1 cellular context compared by ENCODE assay signal in the genomic region with DNA sequence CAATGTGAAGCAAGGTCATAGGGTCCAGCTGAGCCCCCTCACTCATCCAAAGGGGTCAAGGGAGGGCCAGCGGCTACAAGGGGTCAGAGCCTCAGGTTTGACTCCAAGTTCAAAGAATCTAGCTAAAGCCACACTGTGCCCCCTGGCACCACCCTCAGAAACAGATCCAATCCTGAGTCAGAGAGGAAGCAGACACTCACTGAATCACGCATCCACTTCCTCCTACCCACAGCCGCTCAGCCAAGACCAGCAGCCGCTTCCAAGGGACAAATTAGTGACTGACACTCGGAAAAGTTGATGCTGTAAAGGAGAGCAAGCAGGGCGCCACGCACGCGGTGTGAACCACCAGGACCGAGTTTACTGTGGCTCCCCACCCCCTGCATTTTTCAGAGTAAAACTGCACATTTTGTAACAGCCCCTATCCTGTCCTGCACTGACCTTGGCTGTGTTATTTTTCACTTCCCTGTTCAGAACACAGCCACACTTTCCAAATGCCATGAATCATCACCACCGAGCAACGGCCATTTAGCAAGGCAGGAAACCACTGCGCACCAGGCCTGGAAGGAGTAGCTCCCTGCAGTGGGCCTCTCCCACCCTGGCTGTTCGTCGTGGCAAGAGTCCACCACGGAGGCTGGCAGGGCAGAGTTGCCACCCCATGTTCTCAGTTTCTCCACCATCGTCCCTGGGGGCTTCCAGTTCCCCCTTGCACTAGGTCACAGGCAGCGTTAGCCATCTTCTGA.
TF ChIP-seq lines count a peak whose summit lies in the region.

No MANE protein-coding gene starts in this region.

TF ChIP-seq in HepG2, 621 proteins besides CTCF, POLR2A, EP300 and RAD21 (continued from another document):
- TF ChIP-seq ZNF782 (CRISPR knock-in tag; IDR thresholded peaks at IDR 0.05; ENCODE audit: borderline replicate concordance) (no peak), CEBPB (IDR thresholded peaks at IDR 0.05; ENCODE audit: borderline replicate concordance, low read depth, low read length) (peak; percentile 6; the same call in 1 of the 2 replicates), HMGA1 (CRISPR knock-in tag; conservative IDR thresholded peaks at IDR 0.05) (no peak), ARNT2 (CRISPR knock-in tag; IDR thresholded peaks at IDR 0.05; ENCODE audit: low read depth) (peak; percentile 11), TGIF2 (CRISPR knock-in tag; IDR thresholded peaks at IDR 0.05) (peak; percentile 74), SMYD3 (CRISPR knock-in tag; IDR thresholded peaks at IDR 0.05) (peak; percentile 49; the same call in 1 of the 2 replicates), ZNF788 (CRISPR knock-in tag; IDR thresholded peaks at IDR 0.05; ENCODE audit: borderline replicate concordance) (peak; percentile 80; the same call in 1 of the 2 replicates), BORCS8-MEF2B (CRISPR knock-in tag; IDR thresholded peaks at IDR 0.05) (0 out of 2 replicates have a peak, but pooled peaks have one; percentile 36), MBNL3 (CRISPR knock-in tag; conservative IDR thresholded peaks at IDR 0.05) (no peak), PHF8 (CRISPR knock-in tag; IDR thresholded peaks at IDR 0.05) (0 out of 2 replicates have a peak, but pooled peaks have one; percentile 49), MATR3 (CRISPR knock-in tag; IDR thresholded peaks at IDR 0.05) (no peak), ZMYM4 (CRISPR knock-in tag; IDR thresholded peaks at IDR 0.05) (peak; percentile 52; the same call in 1 of the 2 replicates), POLR2G (IDR thresholded peaks at IDR 0.05; ENCODE audit: low read depth, low read length) (no peak; the same call in 1 of the 2 replicates), NRL (CRISPR knock-in tag; IDR thresholded peaks at IDR 0.05; ENCODE audit: borderline replicate concordance) (no peak), NPAS2 (CRISPR knock-in tag; IDR thresholded peaks at IDR 0.05; ENCODE audit: borderline replicate concordance) (no peak), HOXA3 (CRISPR knock-in tag; IDR thresholded peaks at IDR 0.05) (peak; percentile 73; the same call in 1 of the 2 replicates), RBM39 (IDR thresholded peaks at IDR 0.05; ENCODE audit: low read depth, low read length, poor library complexity, severe bottlenecking) (no peak), NCOA1 (CRISPR knock-in tag; IDR thresholded peaks at IDR 0.05) (no peak), TAF15 (IDR thresholded peaks at IDR 0.05; ENCODE audit: low read depth, low read length, poor library complexity, severe bottlenecking) (no peak), ZNF124 (CRISPR knock-in tag; IDR thresholded peaks at IDR 0.05) (no peak), ZNF143 (CRISPR knock-in tag; IDR thresholded peaks at IDR 0.05) (0 out of 2 replicates have a peak, but pooled peaks have one; percentile 17), HOXA7 (CRISPR knock-in tag; IDR thresholded peaks at IDR 0.05) (no peak), ZNF572 (CRISPR knock-in tag; IDR thresholded peaks at IDR 0.05) (no peak), MAF1 (CRISPR knock-in tag; IDR thresholded peaks at IDR 0.05; ENCODE audit: borderline replicate concordance) (no peak), ZKSCAN8 (CRISPR knock-in tag; IDR thresholded peaks at IDR 0.05; ENCODE audit: borderline replicate concordance) (no peak; the same call in 1 of the 2 replicates), ZSCAN12 (CRISPR knock-in tag; IDR thresholded peaks at IDR 0.05) (no peak), GPN1 (CRISPR knock-in tag; IDR thresholded peaks at IDR 0.05; ENCODE audit: borderline replicate concordance) (no peak), FOXP1 (IDR thresholded peaks at IDR 0.05) (no peak), FOXP1 (CRISPR knock-in tag; IDR thresholded peaks at IDR 0.05) (peak; percentile 20; the same call in 1 of the 2 replicates)
- TF ChIP-seq, protein P1, sequence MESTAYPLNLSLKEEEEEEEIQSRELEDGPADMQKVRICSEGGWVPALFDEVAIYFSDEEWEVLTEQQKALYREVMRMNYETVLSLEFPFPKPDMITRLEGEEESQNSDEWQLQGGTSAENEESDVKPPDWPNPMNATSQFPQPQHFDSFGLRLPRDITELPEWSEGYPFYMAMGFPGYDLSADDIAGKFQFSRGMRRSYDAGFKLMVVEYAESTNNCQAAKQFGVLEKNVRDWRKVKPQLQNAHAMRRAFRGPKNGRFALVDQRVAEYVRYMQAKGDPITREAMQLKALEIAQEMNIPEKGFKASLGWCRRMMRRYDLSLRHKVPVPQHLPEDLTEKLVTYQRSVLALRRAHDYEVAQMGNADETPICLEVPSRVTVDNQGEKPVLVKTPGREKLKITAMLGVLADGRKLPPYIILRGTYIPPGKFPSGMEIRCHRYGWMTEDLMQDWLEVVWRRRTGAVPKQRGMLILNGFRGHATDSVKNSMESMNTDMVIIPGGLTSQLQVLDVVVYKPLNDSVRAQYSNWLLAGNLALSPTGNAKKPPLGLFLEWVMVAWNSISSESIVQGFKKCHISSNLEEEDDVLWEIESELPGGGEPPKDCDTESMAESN (CRISPR knock-in tag; conservative IDR thresholded peaks at IDR 0.05), result peak; percentile 78
- TF ChIP-seq, protein P2, sequence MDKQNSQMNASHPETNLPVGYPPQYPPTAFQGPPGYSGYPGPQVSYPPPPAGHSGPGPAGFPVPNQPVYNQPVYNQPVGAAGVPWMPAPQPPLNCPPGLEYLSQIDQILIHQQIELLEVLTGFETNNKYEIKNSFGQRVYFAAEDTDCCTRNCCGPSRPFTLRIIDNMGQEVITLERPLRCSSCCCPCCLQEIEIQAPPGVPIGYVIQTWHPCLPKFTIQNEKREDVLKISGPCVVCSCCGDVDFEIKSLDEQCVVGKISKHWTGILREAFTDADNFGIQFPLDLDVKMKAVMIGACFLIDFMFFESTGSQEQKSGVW (CRISPR knock-in tag; IDR thresholded peaks at IDR 0.05; ENCODE audit: borderline replicate concordance), result no peak
- TF ChIP-seq, protein P3, sequence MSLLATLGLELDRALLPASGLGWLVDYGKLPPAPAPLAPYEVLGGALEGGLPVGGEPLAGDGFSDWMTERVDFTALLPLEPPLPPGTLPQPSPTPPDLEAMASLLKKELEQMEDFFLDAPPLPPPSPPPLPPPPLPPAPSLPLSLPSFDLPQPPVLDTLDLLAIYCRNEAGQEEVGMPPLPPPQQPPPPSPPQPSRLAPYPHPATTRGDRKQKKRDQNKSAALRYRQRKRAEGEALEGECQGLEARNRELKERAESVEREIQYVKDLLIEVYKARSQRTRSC (CRISPR knock-in tag; IDR thresholded peaks at IDR 0.05; ENCODE audit: low read depth), result no peak
- TF ChIP-seq, protein P4, sequence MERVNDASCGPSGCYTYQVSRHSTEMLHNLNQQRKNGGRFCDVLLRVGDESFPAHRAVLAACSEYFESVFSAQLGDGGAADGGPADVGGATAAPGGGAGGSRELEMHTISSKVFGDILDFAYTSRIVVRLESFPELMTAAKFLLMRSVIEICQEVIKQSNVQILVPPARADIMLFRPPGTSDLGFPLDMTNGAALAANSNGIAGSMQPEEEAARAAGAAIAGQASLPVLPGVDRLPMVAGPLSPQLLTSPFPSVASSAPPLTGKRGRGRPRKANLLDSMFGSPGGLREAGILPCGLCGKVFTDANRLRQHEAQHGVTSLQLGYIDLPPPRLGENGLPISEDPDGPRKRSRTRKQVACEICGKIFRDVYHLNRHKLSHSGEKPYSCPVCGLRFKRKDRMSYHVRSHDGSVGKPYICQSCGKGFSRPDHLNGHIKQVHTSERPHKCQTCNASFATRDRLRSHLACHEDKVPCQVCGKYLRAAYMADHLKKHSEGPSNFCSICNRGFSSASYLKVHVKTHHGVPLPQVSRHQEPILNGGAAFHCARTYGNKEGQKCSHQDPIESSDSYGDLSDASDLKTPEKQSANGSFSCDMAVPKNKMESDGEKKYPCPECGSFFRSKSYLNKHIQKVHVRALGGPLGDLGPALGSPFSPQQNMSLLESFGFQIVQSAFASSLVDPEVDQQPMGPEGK (CRISPR knock-in tag; IDR thresholded peaks at IDR 0.05), result peak; percentile 70
- TF ChIP-seq, protein P5, sequence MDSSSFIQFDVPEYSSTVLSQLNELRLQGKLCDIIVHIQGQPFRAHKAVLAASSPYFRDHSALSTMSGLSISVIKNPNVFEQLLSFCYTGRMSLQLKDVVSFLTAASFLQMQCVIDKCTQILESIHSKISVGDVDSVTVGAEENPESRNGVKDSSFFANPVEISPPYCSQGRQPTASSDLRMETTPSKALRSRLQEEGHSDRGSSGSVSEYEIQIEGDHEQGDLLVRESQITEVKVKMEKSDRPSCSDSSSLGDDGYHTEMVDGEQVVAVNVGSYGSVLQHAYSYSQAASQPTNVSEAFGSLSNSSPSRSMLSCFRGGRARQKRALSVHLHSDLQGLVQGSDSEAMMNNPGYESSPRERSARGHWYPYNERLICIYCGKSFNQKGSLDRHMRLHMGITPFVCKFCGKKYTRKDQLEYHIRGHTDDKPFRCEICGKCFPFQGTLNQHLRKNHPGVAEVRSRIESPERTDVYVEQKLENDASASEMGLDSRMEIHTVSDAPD (CRISPR knock-in tag; IDR thresholded peaks at IDR 0.05), result peak; percentile 80
- TF ChIP-seq, protein P6, sequence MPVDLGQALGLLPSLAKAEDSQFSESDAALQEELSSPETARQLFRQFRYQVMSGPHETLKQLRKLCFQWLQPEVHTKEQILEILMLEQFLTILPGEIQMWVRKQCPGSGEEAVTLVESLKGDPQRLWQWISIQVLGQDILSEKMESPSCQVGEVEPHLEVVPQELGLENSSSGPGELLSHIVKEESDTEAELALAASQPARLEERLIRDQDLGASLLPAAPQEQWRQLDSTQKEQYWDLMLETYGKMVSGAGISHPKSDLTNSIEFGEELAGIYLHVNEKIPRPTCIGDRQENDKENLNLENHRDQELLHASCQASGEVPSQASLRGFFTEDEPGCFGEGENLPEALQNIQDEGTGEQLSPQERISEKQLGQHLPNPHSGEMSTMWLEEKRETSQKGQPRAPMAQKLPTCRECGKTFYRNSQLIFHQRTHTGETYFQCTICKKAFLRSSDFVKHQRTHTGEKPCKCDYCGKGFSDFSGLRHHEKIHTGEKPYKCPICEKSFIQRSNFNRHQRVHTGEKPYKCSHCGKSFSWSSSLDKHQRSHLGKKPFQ (CRISPR knock-in tag; IDR thresholded peaks at IDR 0.05; ENCODE audit: insufficient replicate concordance), result no peak
- TF ChIP-seq, protein P7, sequence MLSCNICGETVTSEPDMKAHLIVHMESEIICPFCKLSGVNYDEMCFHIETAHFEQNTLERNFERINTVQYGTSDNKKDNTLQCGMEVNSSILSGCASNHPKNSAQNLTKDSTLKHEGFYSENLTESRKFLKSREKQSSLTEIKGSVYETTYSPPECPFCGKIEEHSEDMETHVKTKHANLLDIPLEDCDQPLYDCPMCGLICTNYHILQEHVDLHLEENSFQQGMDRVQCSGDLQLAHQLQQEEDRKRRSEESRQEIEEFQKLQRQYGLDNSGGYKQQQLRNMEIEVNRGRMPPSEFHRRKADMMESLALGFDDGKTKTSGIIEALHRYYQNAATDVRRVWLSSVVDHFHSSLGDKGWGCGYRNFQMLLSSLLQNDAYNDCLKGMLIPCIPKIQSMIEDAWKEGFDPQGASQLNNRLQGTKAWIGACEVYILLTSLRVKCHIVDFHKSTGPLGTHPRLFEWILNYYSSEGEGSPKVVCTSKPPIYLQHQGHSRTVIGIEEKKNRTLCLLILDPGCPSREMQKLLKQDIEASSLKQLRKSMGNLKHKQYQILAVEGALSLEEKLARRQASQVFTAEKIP (CRISPR knock-in tag; IDR thresholded peaks at IDR 0.05; ENCODE audit: borderline replicate concordance), result no peak
